22 cellular contexts compared by ENCODE assay signal in genomic region chr12:113301811-113302210, GRCh38. TPM values are rescaled to one million over a fixed set of nuclear protein-coding genes. Genes with fewer than 3 reads are reported as not detected.
DNase-seq lines count a peak whose midpoint lies in the region; ATAC-seq and TF ChIP-seq lines count a peak whose summit lies in the region.
"Had no signal": no experiment of that assay in that cellular context is flagged by ENCODE, and none has a peak within 500 bp of the region (broad histone marks: within the 10 kb centered on the region; RNA-seq: fewer than 3 reads in every experiment).

No MANE protein-coding gene starts in this region.

- no peaks in the 10 kb centered on the region for H3K27me3 Mint-ChIP-seq in activated naive CD8-positive, alpha-beta T cell treated with anti-CD3 and anti-CD28 coated beads, Interleukin-2, amount 10 ng/mL, durations not matched to agents 7 days and 5 days
- H3K27me3 Mint-ChIP-seq in activated naive CD8-positive, alpha-beta T cell treated with anti-CD3 and anti-CD28 coated beads for 36 hours: no peaks in the 10 kb centered on the region
- no peaks in the 10 kb centered on the region for H3K27me3 Mint-ChIP-seq in IgD-negative memory B cell
- no peaks in the 10 kb centered on the region for H3K27me3 Mint-ChIP-seq in chondrocyte (ENCODE audit: low read depth)
- H3K27me3 Mint-ChIP-seq: B cell had no signal

- H3K36me3 Mint-ChIP-seq in activated naive CD8-positive, alpha-beta T cell treated with anti-CD3 and anti-CD28 coated beads, Interleukin-2, amount 10 ng/mL, durations not matched to agents 7 days and 5 days: peaks cover 27% of the 10 kb centered on the region
- H3K36me3 Mint-ChIP-seq in activated naive CD8-positive, alpha-beta T cell treated with anti-CD3 and anti-CD28 coated beads for 36 hours: peaks cover 17% of the 10 kb centered on the region
- H3K36me3 Mint-ChIP-seq in IgD-negative memory B cell (peaks cover 2% of the 10 kb centered on the region), chondrocyte (ENCODE audit: low read depth) (peaks cover 13% of the 10 kb centered on the region)
- peaks cover 21% of the 10 kb centered on the region for H3K36me3 Mint-ChIP-seq in stimulated activated effector memory CD8-positive, alpha-beta T cell treated with anti-CD3 and anti-CD28 coated beads, Interleukin-12 subunit alpha, Interleukin-12 subunit beta, amount 100 ng/mL, for 72 hours

- DNase-seq in activated naive CD8-positive, alpha-beta T cell treated with anti-CD3 and anti-CD28 coated beads, Interleukin-2, amount 10 ng/mL, durations not matched to agents 7 days and 5 days: no peak
- no peak for DNase-seq in activated naive CD8-positive, alpha-beta T cell treated with anti-CD3 and anti-CD28 coated beads for 36 hours
- DNase-seq in chondrocyte (ENCODE audit: low spot score): no peak
- no peak for DNase-seq in stimulated activated effector memory CD8-positive, alpha-beta T cell treated with anti-CD3 and anti-CD28 coated beads, Interleukin-12 subunit alpha, Interleukin-12 subunit beta, amount 100 ng/mL, for 72 hours (ENCODE audit: low spot score in 2 of 2)
- no peak for DNase-seq in AG08395 (ENCODE audit: low spot score)
- DNase-seq in NCI-H187 (lab: John Stamatoyannopoulos, UW): no peak
- DNase-seq: Caco-2; DND-41; GM23248; MG63; NCI-H1417 treated with DMSO at 0.1 percent for 48 hours; NCI-H2029 treated with DMSO at 0.1 percent for 48 hours; NCI-H345; NCI-H524; NCI-H774; NK-92 treated with Interleukin-12 subunit alpha and Interleukin-12 subunit beta, amount 100 ng/mL, for 24 hours had no signal

- H3K4me1 Mint-ChIP-seq in activated naive CD8-positive, alpha-beta T cell treated with anti-CD3 and anti-CD28 coated beads, Interleukin-2, amount 10 ng/mL, durations not matched to agents 7 days and 5 days: peaks cover 15% of the 10 kb centered on the region
- peaks cover 10% of the 10 kb centered on the region for H3K4me1 Mint-ChIP-seq in activated naive CD8-positive, alpha-beta T cell treated with anti-CD3 and anti-CD28 coated beads for 36 hours
- H3K4me1 Mint-ChIP-seq in IgD-negative memory B cell (peaks cover 0 to 13% (median 4%) of the 10 kb centered on the region in 3 donors), chondrocyte (ENCODE audit: low read depth) (peaks cover 20% of the 10 kb centered on the region)
- H3K4me1 Mint-ChIP-seq in stimulated activated effector memory CD8-positive, alpha-beta T cell treated with anti-CD3 and anti-CD28 coated beads, Interleukin-12 subunit alpha, Interleukin-12 subunit beta, amount 100 ng/mL, for 72 hours: peaks cover 7% of the 10 kb centered on the region

- H3K9me3 Mint-ChIP-seq in activated naive CD8-positive, alpha-beta T cell treated with anti-CD3 and anti-CD28 coated beads, Interleukin-2, amount 10 ng/mL, durations not matched to agents 7 days and 5 days: no peaks in the 10 kb centered on the region
- no peaks in the 10 kb centered on the region for H3K9me3 Mint-ChIP-seq in activated naive CD8-positive, alpha-beta T cell treated with anti-CD3 and anti-CD28 coated beads for 36 hours
- H3K9me3 Mint-ChIP-seq in IgD-negative memory B cell (no peaks in the 10 kb centered on the region), chondrocyte (ENCODE audit: low read depth) (no peaks in the 10 kb centered on the region)
- H3K9me3 Mint-ChIP-seq in stimulated activated effector memory CD8-positive, alpha-beta T cell treated with anti-CD3 and anti-CD28 coated beads, Interleukin-12 subunit alpha, Interleukin-12 subunit beta, amount 100 ng/mL, for 72 hours: no peaks in the 10 kb centered on the region

- peak overlapping the region; percentile 33 for H3K27ac Mint-ChIP-seq in activated naive CD8-positive, alpha-beta T cell treated with anti-CD3 and anti-CD28 coated beads, Interleukin-2, amount 10 ng/mL, durations not matched to agents 7 days and 5 days
- H3K27ac Mint-ChIP-seq in activated naive CD8-positive, alpha-beta T cell treated with anti-CD3 and anti-CD28 coated beads for 36 hours: no peak overlapping the region
- H3K27ac Mint-ChIP-seq in IgD-negative memory B cell (peak overlapping the region in 2 of 3 donors; percentile 23 to 32), chondrocyte (ENCODE audit: unreplicated experiment) (peak overlapping the region; percentile 13)
- peak overlapping the region; percentile 83 for H3K27ac Mint-ChIP-seq in stimulated activated effector memory CD8-positive, alpha-beta T cell treated with anti-CD3 and anti-CD28 coated beads, Interleukin-12 subunit alpha, Interleukin-12 subunit beta, amount 100 ng/mL, for 72 hours
- H3K27ac Mint-ChIP-seq: B cell had no signal

- POLR2A ChIA-PET in activated naive CD8-positive, alpha-beta T cell treated with anti-CD3 and anti-CD28 coated beads, Interleukin-2, amount 10 ng/mL, durations not matched to agents 7 days and 5 days (lab: Charles Lee): no interaction called here

- no peak for ATAC-seq in activated naive CD8-positive, alpha-beta T cell treated with anti-CD3 and anti-CD28 coated beads, Interleukin-2, amount 10 ng/mL, durations not matched to agents 7 days and 5 days (ENCODE audit: low read depth)
- no peak for ATAC-seq in stimulated activated effector memory CD8-positive, alpha-beta T cell treated with anti-CD3 and anti-CD28 coated beads, Interleukin-12 subunit alpha, Interleukin-12 subunit beta, amount 100 ng/mL, for 72 hours
- no peak for ATAC-seq in HG03521 (IDR thresholded peaks at IDR 0.05; ENCODE audit: unreplicated experiment)
- ATAC-seq: GM12878, Panc1, SK-N-SH treated with all-trans-retinoic acid at 6 μM for 48 hours had no signal

- H3K4me3 Mint-ChIP-seq in activated naive CD8-positive, alpha-beta T cell treated with anti-CD3 and anti-CD28 coated beads, Interleukin-2, amount 10 ng/mL, durations not matched to agents 7 days and 5 days: no peak overlapping the region
- H3K4me3 Mint-ChIP-seq in activated naive CD8-positive, alpha-beta T cell treated with anti-CD3 and anti-CD28 coated beads for 36 hours: no peak overlapping the region
- no peak overlapping the region for H3K4me3 Mint-ChIP-seq in IgD-negative memory B cell
- no peak overlapping the region for H3K4me3 Mint-ChIP-seq in chondrocyte (ENCODE audit: unreplicated experiment)
- H3K4me3 Mint-ChIP-seq in stimulated activated effector memory CD8-positive, alpha-beta T cell treated with anti-CD3 and anti-CD28 coated beads, Interleukin-12 subunit alpha, Interleukin-12 subunit beta, amount 100 ng/mL, for 72 hours: no peak overlapping the region
- H3K4me3 Mint-ChIP-seq: B cell had no signal

- no peak for TF ChIP-seq CTCF in chondrocyte (IDR thresholded peaks at IDR 0.05)

RNA-seq across cellular contexts. Expression of gene SLC8B1, which starts 33.1 kb away (rescaled TPM):
- 10 to 100 TPM; 42.1 to 42.4 TPM for total RNA-seq in activated naive CD8-positive, alpha-beta T cell treated with anti-CD3 and anti-CD28 coated beads, Interleukin-2, amount 10 ng/mL, durations not matched to agents 7 days and 5 days
- total RNA-seq in activated naive CD8-positive, alpha-beta T cell treated with anti-CD3 and anti-CD28 coated beads for 36 hours: 10 to 100 TPM; 13.5 to 15.1 TPM
- 12.1 TPM for polyA plus RNA-seq in IgD-negative memory B cell
- total RNA-seq in chondrocyte: 14.5 to 21.0 TPM (median 20.9 TPM) in 3 replicates

RNA-seq across cellular contexts. Expression of gene PLBD2, which starts 56.6 kb away (rescaled TPM):
- 10 to 100 TPM; 12.8 to 13.6 TPM for total RNA-seq in activated naive CD8-positive, alpha-beta T cell treated with anti-CD3 and anti-CD28 coated beads, Interleukin-2, amount 10 ng/mL, durations not matched to agents 7 days and 5 days
- total RNA-seq in activated naive CD8-positive, alpha-beta T cell treated with anti-CD3 and anti-CD28 coated beads for 36 hours: 10 to 100 TPM; 14.8 to 15.5 TPM
- polyA plus RNA-seq in IgD-negative memory B cell: 7.1 TPM
- total RNA-seq in chondrocyte: 91.4 to 102 TPM (median 102 TPM) in 3 replicates
